ENCODE assay signal across 13 cellular contexts in the genomic region with DNA sequence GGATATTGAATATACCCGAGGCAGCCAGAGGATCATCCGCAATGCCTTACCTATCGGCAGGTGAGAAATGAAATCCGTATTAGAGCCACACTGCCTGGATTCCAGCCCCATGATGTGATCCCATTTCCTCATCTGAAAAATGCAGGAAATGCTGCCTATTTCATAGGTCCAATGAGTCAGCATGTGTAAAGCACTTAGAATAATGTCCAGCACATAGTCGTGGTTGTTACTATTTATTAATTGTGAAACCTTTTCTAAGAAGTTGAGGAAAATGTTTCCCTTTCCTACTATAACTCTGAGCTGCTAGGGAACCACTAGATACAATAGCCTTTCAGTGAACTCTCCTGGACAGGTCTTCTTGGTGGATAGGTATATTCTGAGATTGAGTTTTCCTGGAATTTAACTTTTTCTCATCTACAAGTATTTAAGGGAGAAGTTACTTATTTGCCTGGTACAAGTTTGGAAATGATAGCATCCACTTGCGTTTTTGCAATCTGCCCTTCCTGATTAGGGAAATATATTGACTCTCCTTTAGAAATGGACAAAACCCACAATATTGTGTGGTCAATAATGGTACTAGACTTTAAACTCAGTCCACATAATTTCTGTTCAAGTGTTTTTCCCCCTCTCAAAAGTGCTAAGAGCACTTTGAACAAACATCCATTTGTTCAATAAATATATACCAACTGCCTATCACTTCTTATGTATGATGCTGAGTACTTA. TPM values are rescaled to one million over a fixed set of nuclear protein-coding genes. Genes with fewer than 3 reads are reported as not detected.
DNase-seq lines count a peak whose midpoint lies in the region; ATAC-seq, FAIRE-seq and TF ChIP-seq lines count a peak whose summit lies in the region.
"Had no signal": no experiment of that assay in that cellular context is flagged by ENCODE, and none has a peak within 500 bp of the region (broad histone marks: within the 10 kb centered on the region; RNA-seq: fewer than 3 reads in every experiment).

No MANE protein-coding gene starts in this region.

- H3K9me3 Mint-ChIP-seq in CD4-positive, alpha-beta T cell, result no peaks in the 10 kb centered on the region

- TF ChIP-seq EP300 in stomach (IDR thresholded peaks at IDR 0.05), result no peak

- H3K27ac ChIP-seq in upper lobe of right lung, result peak overlapping the region; percentile 7
- no peak overlapping the region for H3K27ac ChIP-seq in stomach
- H3K27ac ChIP-seq in CD4-positive, alpha-beta T cell (ENCODE audit: low read depth, low read length), result no peak overlapping the region
- H3K27ac ChIP-seq: transverse colon had no signal

- WGBS in stomach, 5 donors, result 80 to 90% (median 86%) methylated on average over 6 of the region's 6 CpGs

- TF ChIP-seq CTCF in upper lobe of right lung (IDR thresholded peaks at IDR 0.05) (no peak), stomach (IDR thresholded peaks at IDR 0.05) (no peak)
- no peak for TF ChIP-seq CTCF in CD4-positive, alpha-beta T cell (IDR thresholded peaks at IDR 0.05)

- CTCF ChIA-PET in CD4-positive, alpha-beta T cell (lab: Charles Lee), result interaction anchor here (0.7 kb wide), 1 partner anchor 12 kb away, joined by 3 read pairs; the partner anchor contains the start of gene POLR3B

- no peaks in the 10 kb centered on the region for H3K4me1 ChIP-seq in upper lobe of right lung
- no peaks in the 10 kb centered on the region for H3K4me1 ChIP-seq in stomach
- H3K4me1 ChIP-seq: transverse colon had no signal

- FAIRE-seq in H54 (lab: Jason Lieb, UNC), result peak; percentile 67
- FAIRE-seq: frontal cortex, TTC549 had no signal

- H3K36me3 ChIP-seq in upper lobe of right lung (peaks cover 36% of the 10 kb centered on the region), stomach (peaks cover 6 to 72% (median 56%) of the 10 kb centered on the region in 4 donors)

- H3K27me3 ChIP-seq in upper lobe of right lung (no peaks in the 10 kb centered on the region), stomach (no peaks in the 10 kb centered on the region)
- no peaks in the 10 kb centered on the region for H3K27me3 ChIP-seq in CD4-positive, alpha-beta T cell (ENCODE audit: control insufficient read depth, insufficient read depth, low read length)
- H3K27me3 ChIP-seq: transverse colon had no signal

- H3K4me3 ChIP-seq in upper lobe of right lung (no peak overlapping the region), stomach (no peak overlapping the region)
- H3K4me3 ChIP-seq: transverse colon had no signal

- no peaks in the 10 kb centered on the region for H3K27me3 Mint-ChIP-seq in CD4-positive, alpha-beta T cell
- H3K27me3 Mint-ChIP-seq: IgD-negative memory B cell had no signal

- intact Hi-C loops in upper lobe of right lung (cut with DNase I) (no loop called here), stomach (cut with DNase I; ENCODE audit: low total_unique reads) (no loop called here)
- intact Hi-C loops in CD4-positive, alpha-beta T cell (cut with DNase I, micrococcal nuclease), result no loop called here

- no peak overlapping the region for H3K27ac Mint-ChIP-seq in CD4-positive, alpha-beta T cell
- H3K27ac Mint-ChIP-seq: IgD-negative memory B cell had no signal

- no peak for TF ChIP-seq POLR2A in H54 (IDR thresholded peaks at IDR 0.05; ENCODE audit: low read depth, low read length)
- TF ChIP-seq POLR2A in stomach (IDR thresholded peaks at IDR 0.05), result no peak

- DNase-seq in H54 (ENCODE audit: insufficient read length, low spot score) (no peak), amniotic stem cell (lab: John Stamatoyannopoulos, UW) (peak; percentile 40), glomerular endothelial cell (ENCODE audit: extremely low read depth, low read depth, low spot score) (peak; percentile 47), upper lobe of right lung (no peak), stomach (no peak), GOT3 (lab: John Stamatoyannopoulos, UW) (no peak)
- no peak for DNase-seq in CD4-positive, alpha-beta T cell
- DNase-seq: caudate nucleus, DND-41, transverse colon had no signal

- no peaks in the 10 kb centered on the region for H3K4me1 Mint-ChIP-seq in CD4-positive, alpha-beta T cell (ENCODE audit: low read depth)

- peaks cover 85% of the 10 kb centered on the region for H3K36me3 Mint-ChIP-seq in CD4-positive, alpha-beta T cell (ENCODE audit: low read depth)

- POLR2A ChIA-PET in CD4-positive, alpha-beta T cell (lab: Charles Lee), result interaction anchor here (1.1 kb wide), 1 partner anchor 12 kb away, joined by 3 read pairs; the partner anchor contains the start of gene POLR3B

- peak; percentile 89 for ATAC-seq in upper lobe of right lung
- no peak for ATAC-seq in CD4-positive, alpha-beta T cell (ENCODE audit: poor library complexity)

- no peak overlapping the region for H3K4me3 Mint-ChIP-seq in CD4-positive, alpha-beta T cell
- H3K4me3 Mint-ChIP-seq: IgD-negative memory B cell had no signal

- H3K9me3 ChIP-seq in upper lobe of right lung (no peaks in the 10 kb centered on the region), stomach (no peaks in the 10 kb centered on the region)
- H3K9me3 ChIP-seq in CD4-positive, alpha-beta T cell (ENCODE audit: control insufficient read depth, low read length), result no peaks in the 10 kb centered on the region
- H3K9me3 ChIP-seq: transverse colon had no signal

RNA-seq across cellular contexts. Expression of gene POLR3B, which starts 12.2 kb away (rescaled TPM):
- 8.5 and 9.3 TPM in 2 replicates for total RNA-seq in glomerular endothelial cell
- total RNA-seq in upper lobe of right lung, result 11.3 TPM
- total RNA-seq in stomach, result 10 to 100 TPM in 2 of 5 donors, 1 to 10 TPM in 2, under 1 TPM in 1; 0.87 to 31.2 (median 8.8) TPM
- polyA plus RNA-seq in stomach, result 1 to 10 TPM; 2.3 to 2.9 (median 2.4) TPM
- total RNA-seq in CD4-positive, alpha-beta T cell, result 1 to 10 TPM; 2.5 to 2.6 TPM

Comparison
In these comparisons a context has a peak if more than half of its experiments do, and no peak if none do; other contexts are left out.
1. DNase-seq: peak in amniotic stem cell (single experiment) and glomerular endothelial cell (single experiment); none in H54 (single experiment), upper lobe of right lung (single experiment), stomach (single experiment), GOT3 (single experiment) and CD4-positive, alpha-beta T cell (0 of 10).